ENCODE assay signal across 14 cellular contexts in genomic region chr1:101240041-101240430, GRCh38. TPM values are rescaled to one million over a fixed set of nuclear protein-coding genes. Genes with fewer than 3 reads are reported as not detected.
DNase-seq lines count a peak whose midpoint lies in the region; ATAC-seq and TF ChIP-seq lines count a peak whose summit lies in the region.
"Had no signal": no experiment of that assay in that cellular context is flagged by ENCODE, and none has a peak within 500 bp of the region (broad histone marks: within the 10 kb centered on the region; RNA-seq: fewer than 3 reads in every experiment).

No MANE protein-coding gene starts in this region.

- no peaks in the 10 kb centered on the region for H3K9me3 Mint-ChIP-seq in T-helper 2 cell treated with Interferon-gamma antibody and Interleukin-4, amounts not matched to agents 5 μg/mL and 100 μg/mL, for 36 hours
- no peaks in the 10 kb centered on the region for H3K9me3 Mint-ChIP-seq in activated CD8-positive, alpha-beta T cell treated with anti-CD3 and anti-CD28 coated beads, Interleukin-2, amount 10 ng/mL, durations not matched to agents 7 days and 5 days (ENCODE audit: insufficient read depth)

- TF ChIP-seq POLR2A in gastroesophageal sphincter (IDR thresholded peaks at IDR 0.05) (no peak), spleen (IDR thresholded peaks at IDR 0.05) (no peak)

- POLR2A ChIA-PET in activated CD8-positive, alpha-beta T cell treated with anti-CD3 and anti-CD28 coated beads, Interleukin-2, amount 10 ng/mL, durations not matched to agents 7 days and 5 days (lab: Charles Lee) = interaction anchor here (0.6 to 6.9 kb wide), 18 partner anchors 12 to 313 kb away, joined by 3 to 89 read pairs (median 4); no protein-coding TSS in a partner anchor
- POLR2A ChIA-PET in GM10248 (lab: Yijun Ruan, JAX) = no interaction called here

- H3K4me1 Mint-ChIP-seq in T-helper 2 cell treated with Interferon-gamma antibody and Interleukin-4, amounts not matched to agents 5 μg/mL and 100 μg/mL, for 36 hours (ENCODE audit: low read depth) = peaks cover 37% of the 10 kb centered on the region
- peaks cover 61% of the 10 kb centered on the region for H3K4me1 Mint-ChIP-seq in activated CD8-positive, alpha-beta T cell treated with anti-CD3 and anti-CD28 coated beads, Interleukin-2, amount 10 ng/mL, durations not matched to agents 7 days and 5 days (ENCODE audit: low read depth)

- H3K9me3 ChIP-seq in gastroesophageal sphincter (no peaks in the 10 kb centered on the region), spleen (no peaks in the 10 kb centered on the region)

- H3K27ac Mint-ChIP-seq in T-helper 2 cell treated with Interferon-gamma antibody and Interleukin-4, amounts not matched to agents 5 μg/mL and 100 μg/mL, for 36 hours = peak overlapping the region; percentile 97
- peak overlapping the region; percentile 95 for H3K27ac Mint-ChIP-seq in activated CD8-positive, alpha-beta T cell treated with anti-CD3 and anti-CD28 coated beads, Interleukin-2, amount 10 ng/mL, durations not matched to agents 7 days and 5 days

- peaks cover 0 to 20% of the 10 kb centered on the region in 2 donors for H3K36me3 ChIP-seq in gastroesophageal sphincter
- H3K36me3 ChIP-seq in spleen = peaks cover 0 to 50% (median 13%) of the 10 kb centered on the region in 6 donors

- H3K27me3 Mint-ChIP-seq in T-helper 2 cell treated with Interferon-gamma antibody and Interleukin-4, amounts not matched to agents 5 μg/mL and 100 μg/mL, for 36 hours (ENCODE audit: low read depth) = no peaks in the 10 kb centered on the region
- no peaks in the 10 kb centered on the region for H3K27me3 Mint-ChIP-seq in activated CD8-positive, alpha-beta T cell treated with anti-CD3 and anti-CD28 coated beads, Interleukin-2, amount 10 ng/mL, durations not matched to agents 7 days and 5 days (ENCODE audit: low read depth)

- CTCF ChIA-PET in activated CD8-positive, alpha-beta T cell treated with anti-CD3 and anti-CD28 coated beads, Interleukin-2, amount 10 ng/mL, durations not matched to agents 7 days and 5 days (lab: Charles Lee) = interaction anchor here (0.7 to 9.4 kb wide), 15 partner anchors 8 to 319 kb away, joined by 3 to 165 read pairs (median 13); partner anchors contain the start of gene DPH5
- CTCF ChIA-PET in GM10248 (lab: Yijun Ruan, JAX) = interaction anchor here (0.7 to 5.2 kb wide), 12 partner anchors 9 to 297 kb away, joined by 3 to 90 read pairs (median 17); no protein-coding TSS in a partner anchor

- ATAC-seq in activated CD8-positive, alpha-beta T cell treated with anti-CD3 and anti-CD28 coated beads, Interleukin-2, amount 10 ng/mL, durations not matched to agents 7 days and 5 days = no peak
- ATAC-seq in gastroesophageal sphincter (peak; percentile 14), HG02973 (IDR thresholded peaks at IDR 0.05; ENCODE audit: unreplicated experiment) (no peak)
- ATAC-seq: Panc1 had no signal

- no peak for TF ChIP-seq EP300 in gastroesophageal sphincter (IDR thresholded peaks at IDR 0.05)

- peak overlapping the region; percentile 97 for H3K4me3 Mint-ChIP-seq in T-helper 2 cell treated with Interferon-gamma antibody and Interleukin-4, amounts not matched to agents 5 μg/mL and 100 μg/mL, for 36 hours
- H3K4me3 Mint-ChIP-seq in activated CD8-positive, alpha-beta T cell treated with anti-CD3 and anti-CD28 coated beads, Interleukin-2, amount 10 ng/mL, durations not matched to agents 7 days and 5 days = peak overlapping the region; percentile 98

- H3K36me3 Mint-ChIP-seq in T-helper 2 cell treated with Interferon-gamma antibody and Interleukin-4, amounts not matched to agents 5 μg/mL and 100 μg/mL, for 36 hours (ENCODE audit: low read depth) = peaks cover 83% of the 10 kb centered on the region
- H3K36me3 Mint-ChIP-seq in activated CD8-positive, alpha-beta T cell treated with anti-CD3 and anti-CD28 coated beads, Interleukin-2, amount 10 ng/mL, durations not matched to agents 7 days and 5 days (ENCODE audit: low read depth) = peaks cover 76% of the 10 kb centered on the region

- H3K27me3 ChIP-seq in gastroesophageal sphincter (no peaks in the 10 kb centered on the region), spleen (replicated peaks in 1 of 7) (peaks cover 0 to 34% (median 0%) of the 10 kb centered on the region in 7 donors)

- WGBS in gastroesophageal sphincter (ENCODE audit: low coverage in 1 of 2), 2 donors = 90% methylated on average over 4 of the region's 10 CpGs; no CpG with 5 or more reads in 1 of the 2 donors
- whole genome bisulfite sequencing in spleen, 5 donors = 59 to 82% (median 63%) methylated on average over 10 of the region's 10 CpGs

- H3K4me3 ChIP-seq in gastroesophageal sphincter (peak overlapping the region in 1 of 2 donors; percentile 70), spleen (peak overlapping the region; percentile 2 to 90 (median 64))

- H3K4me1 ChIP-seq in gastroesophageal sphincter = peaks cover 0 to 24% (median 4%) of the 10 kb centered on the region in 3 donors
- H3K4me1 ChIP-seq in spleen = peaks cover 1 to 98% (median 69%) of the 10 kb centered on the region in 6 donors

- TF ChIP-seq CTCF in gastroesophageal sphincter (IDR thresholded peaks at IDR 0.05) = no peak
- no peak for TF ChIP-seq CTCF in spleen (IDR thresholded peaks at IDR 0.05 in 8 of 11, conservative IDR thresholded peaks at IDR 0.05 in 3 of 11)
- TF ChIP-seq CTCF in GM10248 (IDR thresholded peaks at IDR 0.05; ENCODE audit: control extremely low read depth, extremely low read depth, low read depth, missing control alignments) = no peak

- intact Hi-C loops in spleen (cut with DNase I; ENCODE audit: low total_unique reads) = no loop called here

- H3K27ac ChIP-seq in gastroesophageal sphincter (peak overlapping the region in 3 of 4 donors; percentile 65 to 84 (median 82)), spleen (peak overlapping the region; percentile 80 to 99 (median 94))

- no peak for DNase-seq in T-helper 2 cell treated with Interferon-gamma antibody and Interleukin-4, amounts not matched to agents 5 μg/mL and 100 μg/mL, for 36 hours (ENCODE audit: low spot score)
- DNase-seq in T-helper 2 cell = no peak
- DNase-seq in activated CD8-positive, alpha-beta T cell treated with anti-CD3 and anti-CD28 coated beads, Interleukin-2, amount 10 ng/mL, durations not matched to agents 7 days and 5 days = no peak
- DNase-seq in spleen = no peak
- DNase-seq in inferior parietal cortex (ENCODE audit: extremely low spot score) = no peak
- DNase-seq in GM10248 (ENCODE audit: extremely low spot score) = no peak
- DNase-seq: 8988T; DMS153; effector CD8-positive, alpha-beta T cell; NCI-H226; small intestine had no signal

RNA-seq across cellular contexts. Expression of gene S1PR1, which starts 3.2 kb away (rescaled TPM):
- total RNA-seq in activated CD8-positive, alpha-beta T cell treated with anti-CD3 and anti-CD28 coated beads, Interleukin-2, amount 10 ng/mL, durations not matched to agents 7 days and 5 days = 10 to 100 TPM; 72.8 to 76.5 TPM
- total RNA-seq in gastroesophageal sphincter = 10 to 100 TPM; 13.9 to 73.6 (median 47.8) TPM
- 100 to 1,000 TPM in 6 of 7 donors, 10 to 100 TPM in 1; 83.9 to 219 (median 158) TPM for total RNA-seq in spleen
- 10 to 100 TPM; 42.5 to 53.9 (median 45.4) TPM for polyA plus RNA-seq in spleen
